ENCODE assay signal across 18 cellular contexts in genomic region chrX:85897376-85898110, GRCh38.
DNase-seq lines count a peak whose midpoint lies in the region; ATAC-seq, FAIRE-seq and TF ChIP-seq lines count a peak whose summit lies in the region.
"Had no signal": no experiment of that assay in that cellular context is flagged by ENCODE, and none has a peak within 500 bp of the region (broad histone marks: within the 10 kb centered on the region; RNA-seq: fewer than 3 reads in every experiment).

No MANE protein-coding gene starts in this region.

- H3K9me3 Mint-ChIP-seq in H9 = peaks cover 0 to 18% of the 10 kb centered on the region in 2 experiments; a peak in 3 of 5 replicates
- no peaks in the 10 kb centered on the region for H3K9me3 Mint-ChIP-seq in activated naive CD4-positive, alpha-beta T cell treated with anti-CD3 and anti-CD28 coated beads for 36 hours

- DNase-seq in A549 (ENCODE audit: low read depth in 1 of 2, low spot score in 1 of 2) (no peak), H9 (no peak), adrenal gland (peak in 6 of 7 donors; percentile 20 to 41 (median 26)), left kidney (ENCODE audit: low read depth, low spot score) (peak; percentile 32), ascending aorta (ENCODE audit: low spot score in 2 of 2) (no peak), HAP-1 (ENCODE audit: low spot score in 2 of 2) (no peak)
- DNase-seq in activated naive CD4-positive, alpha-beta T cell treated with anti-CD3 and anti-CD28 coated beads for 36 hours = no peak
- DNase-seq: DND-41, GF-D8, MV-4-11, NCI-H1417 treated with DMSO at 0.1 percent for 48 hours, NCI-H2081, NCI-H2227 treated with DMSO at 0.1 percent for 48 hours, NCI-H526 treated with DMSO at 0.1 percent for 48 hours, SJCRH30 had no signal

- no peak overlapping the region for H3K4ac ChIP-seq in H9 (ENCODE audit: low read depth, low read length)

- H3K79me2 ChIP-seq in H9 (ENCODE audit: insufficient read depth, low read length) = no peaks in the 10 kb centered on the region

- no peak overlapping the region for H3K4me3 Mint-ChIP-seq in H9
- H3K4me3 Mint-ChIP-seq in activated naive CD4-positive, alpha-beta T cell treated with anti-CD3 and anti-CD28 coated beads for 36 hours = no peak overlapping the region

- H3K27ac ChIP-seq in A549 (no peak overlapping the region), H9 (ENCODE audit: insufficient read length, low read depth, low read length) (no peak overlapping the region), adrenal gland (peak overlapping the region in 1 of 5 donors; percentile 3), ascending aorta (no peak overlapping the region)
- H3K27ac ChIP-seq: C4-2B, RWPE1, SJCRH30 had no signal

- intact Hi-C loops in adrenal gland (cut with DNase I) (no loop called here), ascending aorta (cut with DNase I) (no loop called here)
- intact Hi-C loops in activated naive CD4-positive, alpha-beta T cell treated with anti-CD3 and anti-CD28 coated beads for 36 hours (cut with micrococcal nuclease) = no loop called here

- no peak for TF ChIP-seq RAD21 in A549 (conservative IDR thresholded peaks at IDR 0.05 in 1 of 2, IDR thresholded peaks at IDR 0.05 in 1 of 2)

- no peaks in the 10 kb centered on the region for H3K79me1 ChIP-seq in H9 (ENCODE audit: insufficient read depth, low read depth, low read length, poor library complexity, severe bottlenecking)

- no peak overlapping the region for H3K18ac ChIP-seq in H9 (ENCODE audit: insufficient read length, low read depth, low read length)

- H2AK5ac ChIP-seq in H9 (ENCODE audit: insufficient read length, low read length) = no peak overlapping the region

- H3K9ac ChIP-seq in H9 (ENCODE audit: extremely low read depth, insufficient read length, low read length) = no peak overlapping the region

- H3K56ac ChIP-seq in H9 (ENCODE audit: insufficient read length, low read depth, low read length) = no peak overlapping the region

- H3K9me3 ChIP-seq in A549 = no peaks in the 10 kb centered on the region
- no peaks in the 10 kb centered on the region for H3K9me3 ChIP-seq in H9 (ENCODE audit: control insufficient read depth, low read depth, low read length)
- H3K9me3 ChIP-seq in adrenal gland (replicated peaks in 1 of 3) = no peaks in the 10 kb centered on the region
- no peaks in the 10 kb centered on the region for H3K9me3 ChIP-seq in ascending aorta
- H3K9me3 ChIP-seq in HAP-1 = no peaks in the 10 kb centered on the region
- H3K9me3 ChIP-seq: SJCRH30 had no signal

- H2BK15ac ChIP-seq in H9 (ENCODE audit: low read depth, low read length) = no peak overlapping the region

- POLR2A ChIA-PET in A549 (lab: Yijun Ruan, JAX) = no interaction called here

- H3K36me3 Mint-ChIP-seq in H9 (ENCODE audit: insufficient read depth in 1 of 3, low read depth in 3 of 3) = peaks cover 5 to 18% (median 9%) of the 10 kb centered on the region in 3 experiments; a peak in 5 of 7 replicates
- peaks cover 18% of the 10 kb centered on the region for H3K36me3 Mint-ChIP-seq in activated naive CD4-positive, alpha-beta T cell treated with anti-CD3 and anti-CD28 coated beads for 36 hours (ENCODE audit: low read depth)

- H3K4me2 ChIP-seq in A549 (no peak overlapping the region), H9 (ENCODE audit: insufficient read depth, insufficient read length, low read length) (no peak overlapping the region)

- no peak for TF ChIP-seq EP300 in A549 (IDR thresholded peaks at IDR 0.05)

- ATAC-seq in A549 (no peak), GM19324 (IDR thresholded peaks at IDR 0.05; ENCODE audit: low FRiP score, unreplicated experiment) (no peak)

- H3K4me1 ChIP-seq in A549 (no peaks in the 10 kb centered on the region), H9 (ENCODE audit: insufficient read depth, low read length) (no peaks in the 10 kb centered on the region), adrenal gland (replicated peaks in 1 of 2) (no peaks in the 10 kb centered on the region), ascending aorta (no peaks in the 10 kb centered on the region), HAP-1 (no peaks in the 10 kb centered on the region; the same call in 1 of the 2 replicates)
- H3K4me1 ChIP-seq: SJCRH30 had no signal

- H3K23ac ChIP-seq in H9 (ENCODE audit: insufficient read length, low read depth, low read length) = no peak overlapping the region

- H4K91ac ChIP-seq in H9 (ENCODE audit: insufficient read length, low read depth, low read length) = no peak overlapping the region

- no peak overlapping the region for H3T11ph ChIP-seq in H9 (ENCODE audit: low read length)

- no peaks in the 10 kb centered on the region for H4K20me1 ChIP-seq in H9 (ENCODE audit: control insufficient read depth, insufficient read depth, insufficient read length)

- no peaks in the 10 kb centered on the region for H3K23me2 ChIP-seq in H9 (ENCODE audit: insufficient read length, low read depth, low read length, poor library complexity, severe bottlenecking)

- WGBS in A549 (ENCODE audit: missing lambda C conversion rate) = 87% methylated on average over 7 of the region's 7 CpGs
- WGBS in H9 (ENCODE audit: extremely low coverage, insufficient read length, low lambda C conversion rate) = no CpG with 5 or more reads among the region's 7 CpGs
- WGBS in adrenal gland, 4 donors = 51 to 62% (median 57%) methylated on average over 6 to 7 of the region's 7 CpGs

- CTCF ChIA-PET in A549 (lab: Yijun Ruan, JAX) = no interaction called here
- CTCF ChIA-PET in activated naive CD4-positive, alpha-beta T cell treated with anti-CD3 and anti-CD28 coated beads for 36 hours (lab: Charles Lee) = no interaction called here

- H3K36me3 ChIP-seq in adrenal gland (replicated peaks in 1 of 2) (no peaks in the 10 kb centered on the region), ascending aorta (peaks cover 0 to 8% of the 10 kb centered on the region in 2 donors), HAP-1 (replicated peaks) (no peaks in the 10 kb centered on the region)
- H3K36me3 ChIP-seq: SJCRH30 had no signal

- no peaks in the 10 kb centered on the region for H3K27me3 ChIP-seq in H9 (ENCODE audit: insufficient read depth, low read length)
- no peaks in the 10 kb centered on the region for H3K27me3 ChIP-seq in adrenal gland
- H3K27me3 ChIP-seq in ascending aorta = no peaks in the 10 kb centered on the region
- H3K27me3 ChIP-seq in HAP-1 (ENCODE audit: low read depth) = no peaks in the 10 kb centered on the region
- H3K27me3 ChIP-seq: SJCRH30 had no signal

- H2BK20ac ChIP-seq in H9 (ENCODE audit: low read depth, low read length, poor library complexity, severe bottlenecking) = no peak overlapping the region

- in situ Hi-C loops in HAP-1 (cut with MboI; ENCODE audit: low sequenced_read_pairs) = no loop called here

- peaks cover 0 to 7% of the 10 kb centered on the region in 2 experiments; a peak in 2 of 4 replicates for H3K4me1 Mint-ChIP-seq in H9
- H3K4me1 Mint-ChIP-seq in activated naive CD4-positive, alpha-beta T cell treated with anti-CD3 and anti-CD28 coated beads for 36 hours (ENCODE audit: low read depth) = no peaks in the 10 kb centered on the region

- H2BK5ac ChIP-seq in H9 (ENCODE audit: insufficient read length, low read length) = no peak overlapping the region

- TF ChIP-seq CTCF in A549 (IDR thresholded peaks at IDR 0.05) = no peak
- no peak for TF ChIP-seq CTCF in H9 (conservative IDR thresholded peaks at IDR 0.05)
- TF ChIP-seq CTCF in adrenal gland (IDR thresholded peaks at IDR 0.05) = no peak
- TF ChIP-seq CTCF in ascending aorta (IDR thresholded peaks at IDR 0.05) = no peak

- no peaks in the 10 kb centered on the region for H3K27me3 Mint-ChIP-seq in H9 (ENCODE audit: low read depth)
- H3K27me3 Mint-ChIP-seq in activated naive CD4-positive, alpha-beta T cell treated with anti-CD3 and anti-CD28 coated beads for 36 hours (ENCODE audit: low read depth) = no peaks in the 10 kb centered on the region

- FAIRE-seq in A549 (lab: Jason Lieb, UNC) = peak; percentile 32

- H4K5ac ChIP-seq in H9 (ENCODE audit: insufficient read length, low read depth, low read length) = no peak overlapping the region

- H3K14ac ChIP-seq in H9 (ENCODE audit: insufficient read depth, low read length) = no peak overlapping the region

- no peak overlapping the region for H2BK120ac ChIP-seq in H9 (ENCODE audit: low read depth, low read length, poor library complexity, severe bottlenecking)

- H3K27ac Mint-ChIP-seq in H9 = peak overlapping the region in 2 of 3 experiments; percentile 25 to 31; a peak in 2 of 7 replicates
- no peak overlapping the region for H3K27ac Mint-ChIP-seq in activated naive CD4-positive, alpha-beta T cell treated with anti-CD3 and anti-CD28 coated beads for 36 hours

- no peak for TF ChIP-seq POLR2A in A549 (IDR thresholded peaks at IDR 0.05; ENCODE audit: low read length)
- TF ChIP-seq POLR2A in adrenal gland (IDR thresholded peaks at IDR 0.05) = no peak

- H4K8ac ChIP-seq in H9 (replicated peaks; ENCODE audit: insufficient read length, low read depth, low read length) = no peak overlapping the region

- H3K4me3 ChIP-seq in A549 (no peak overlapping the region), adrenal gland (no peak overlapping the region), ascending aorta (no peak overlapping the region), HAP-1 (no peak overlapping the region)
- H3K4me3 ChIP-seq: SJCRH30 had no signal

- no peak overlapping the region for H2AFZ ChIP-seq in H9 (ENCODE audit: low read length)

- no peak overlapping the region for H2BK12ac ChIP-seq in H9 (ENCODE audit: insufficient read length, low read depth, low read length)

TF ChIP-seq in A549, 52 proteins besides CTCF, POLR2A, EP300 and RAD21:
- TF ChIP-seq ZNF302 (CRISPR knock-in tag; IDR thresholded peaks at IDR 0.05) (no peak), HOXB13 (CRISPR knock-in tag; IDR thresholded peaks at IDR 0.05; ENCODE audit: low read depth) (no peak)
TF ChIP-seq in A549: peak in this region for 0.

Comparison
In these comparisons a context has a peak if more than half of its experiments do, and no peak if none do; other contexts are left out.
1. DNase-seq: peak in adrenal gland (6 of 7) and left kidney (single experiment); none in A549 (0 of 2), H9 (single experiment), ascending aorta (0 of 2), HAP-1 (0 of 2) and activated naive CD4-positive, alpha-beta T cell treated with anti-CD3 and anti-CD28 coated beads for 36 hours (single experiment).